ENCODE assay signal across 1 cellular context in genomic region chrX:41664307-41665299, GRCh38.
TF ChIP-seq lines count a peak whose summit lies in the region.

No MANE protein-coding gene starts in this region.

TF ChIP-seq in GM23338, 12 proteins besides CTCF, POLR2A, EP300 and RAD21:
- TF ChIP-seq, protein P1, sequence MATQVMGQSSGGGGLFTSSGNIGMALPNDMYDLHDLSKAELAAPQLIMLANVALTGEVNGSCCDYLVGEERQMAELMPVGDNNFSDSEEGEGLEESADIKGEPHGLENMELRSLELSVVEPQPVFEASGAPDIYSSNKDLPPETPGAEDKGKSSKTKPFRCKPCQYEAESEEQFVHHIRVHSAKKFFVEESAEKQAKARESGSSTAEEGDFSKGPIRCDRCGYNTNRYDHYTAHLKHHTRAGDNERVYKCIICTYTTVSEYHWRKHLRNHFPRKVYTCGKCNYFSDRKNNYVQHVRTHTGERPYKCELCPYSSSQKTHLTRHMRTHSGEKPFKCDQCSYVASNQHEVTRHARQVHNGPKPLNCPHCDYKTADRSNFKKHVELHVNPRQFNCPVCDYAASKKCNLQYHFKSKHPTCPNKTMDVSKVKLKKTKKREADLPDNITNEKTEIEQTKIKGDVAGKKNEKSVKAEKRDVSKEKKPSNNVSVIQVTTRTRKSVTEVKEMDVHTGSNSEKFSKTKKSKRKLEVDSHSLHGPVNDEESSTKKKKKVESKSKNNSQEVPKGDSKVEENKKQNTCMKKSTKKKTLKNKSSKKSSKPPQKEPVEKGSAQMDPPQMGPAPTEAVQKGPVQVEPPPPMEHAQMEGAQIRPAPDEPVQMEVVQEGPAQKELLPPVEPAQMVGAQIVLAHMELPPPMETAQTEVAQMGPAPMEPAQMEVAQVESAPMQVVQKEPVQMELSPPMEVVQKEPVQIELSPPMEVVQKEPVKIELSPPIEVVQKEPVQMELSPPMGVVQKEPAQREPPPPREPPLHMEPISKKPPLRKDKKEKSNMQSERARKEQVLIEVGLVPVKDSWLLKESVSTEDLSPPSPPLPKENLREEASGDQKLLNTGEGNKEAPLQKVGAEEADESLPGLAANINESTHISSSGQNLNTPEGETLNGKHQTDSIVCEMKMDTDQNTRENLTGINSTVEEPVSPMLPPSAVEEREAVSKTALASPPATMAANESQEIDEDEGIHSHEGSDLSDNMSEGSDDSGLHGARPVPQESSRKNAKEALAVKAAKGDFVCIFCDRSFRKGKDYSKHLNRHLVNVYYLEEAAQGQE (IDR thresholded peaks at IDR 0.05; ENCODE audit: unreplicated experiment) = no peak
- no peak for TF ChIP-seq EZH2phosphoT487 (IDR thresholded peaks at IDR 0.05; ENCODE audit: unreplicated experiment)
- TF ChIP-seq STAT1 (IDR thresholded peaks at IDR 0.05; ENCODE audit: unreplicated experiment) = no peak
- TF ChIP-seq, protein P2, sequence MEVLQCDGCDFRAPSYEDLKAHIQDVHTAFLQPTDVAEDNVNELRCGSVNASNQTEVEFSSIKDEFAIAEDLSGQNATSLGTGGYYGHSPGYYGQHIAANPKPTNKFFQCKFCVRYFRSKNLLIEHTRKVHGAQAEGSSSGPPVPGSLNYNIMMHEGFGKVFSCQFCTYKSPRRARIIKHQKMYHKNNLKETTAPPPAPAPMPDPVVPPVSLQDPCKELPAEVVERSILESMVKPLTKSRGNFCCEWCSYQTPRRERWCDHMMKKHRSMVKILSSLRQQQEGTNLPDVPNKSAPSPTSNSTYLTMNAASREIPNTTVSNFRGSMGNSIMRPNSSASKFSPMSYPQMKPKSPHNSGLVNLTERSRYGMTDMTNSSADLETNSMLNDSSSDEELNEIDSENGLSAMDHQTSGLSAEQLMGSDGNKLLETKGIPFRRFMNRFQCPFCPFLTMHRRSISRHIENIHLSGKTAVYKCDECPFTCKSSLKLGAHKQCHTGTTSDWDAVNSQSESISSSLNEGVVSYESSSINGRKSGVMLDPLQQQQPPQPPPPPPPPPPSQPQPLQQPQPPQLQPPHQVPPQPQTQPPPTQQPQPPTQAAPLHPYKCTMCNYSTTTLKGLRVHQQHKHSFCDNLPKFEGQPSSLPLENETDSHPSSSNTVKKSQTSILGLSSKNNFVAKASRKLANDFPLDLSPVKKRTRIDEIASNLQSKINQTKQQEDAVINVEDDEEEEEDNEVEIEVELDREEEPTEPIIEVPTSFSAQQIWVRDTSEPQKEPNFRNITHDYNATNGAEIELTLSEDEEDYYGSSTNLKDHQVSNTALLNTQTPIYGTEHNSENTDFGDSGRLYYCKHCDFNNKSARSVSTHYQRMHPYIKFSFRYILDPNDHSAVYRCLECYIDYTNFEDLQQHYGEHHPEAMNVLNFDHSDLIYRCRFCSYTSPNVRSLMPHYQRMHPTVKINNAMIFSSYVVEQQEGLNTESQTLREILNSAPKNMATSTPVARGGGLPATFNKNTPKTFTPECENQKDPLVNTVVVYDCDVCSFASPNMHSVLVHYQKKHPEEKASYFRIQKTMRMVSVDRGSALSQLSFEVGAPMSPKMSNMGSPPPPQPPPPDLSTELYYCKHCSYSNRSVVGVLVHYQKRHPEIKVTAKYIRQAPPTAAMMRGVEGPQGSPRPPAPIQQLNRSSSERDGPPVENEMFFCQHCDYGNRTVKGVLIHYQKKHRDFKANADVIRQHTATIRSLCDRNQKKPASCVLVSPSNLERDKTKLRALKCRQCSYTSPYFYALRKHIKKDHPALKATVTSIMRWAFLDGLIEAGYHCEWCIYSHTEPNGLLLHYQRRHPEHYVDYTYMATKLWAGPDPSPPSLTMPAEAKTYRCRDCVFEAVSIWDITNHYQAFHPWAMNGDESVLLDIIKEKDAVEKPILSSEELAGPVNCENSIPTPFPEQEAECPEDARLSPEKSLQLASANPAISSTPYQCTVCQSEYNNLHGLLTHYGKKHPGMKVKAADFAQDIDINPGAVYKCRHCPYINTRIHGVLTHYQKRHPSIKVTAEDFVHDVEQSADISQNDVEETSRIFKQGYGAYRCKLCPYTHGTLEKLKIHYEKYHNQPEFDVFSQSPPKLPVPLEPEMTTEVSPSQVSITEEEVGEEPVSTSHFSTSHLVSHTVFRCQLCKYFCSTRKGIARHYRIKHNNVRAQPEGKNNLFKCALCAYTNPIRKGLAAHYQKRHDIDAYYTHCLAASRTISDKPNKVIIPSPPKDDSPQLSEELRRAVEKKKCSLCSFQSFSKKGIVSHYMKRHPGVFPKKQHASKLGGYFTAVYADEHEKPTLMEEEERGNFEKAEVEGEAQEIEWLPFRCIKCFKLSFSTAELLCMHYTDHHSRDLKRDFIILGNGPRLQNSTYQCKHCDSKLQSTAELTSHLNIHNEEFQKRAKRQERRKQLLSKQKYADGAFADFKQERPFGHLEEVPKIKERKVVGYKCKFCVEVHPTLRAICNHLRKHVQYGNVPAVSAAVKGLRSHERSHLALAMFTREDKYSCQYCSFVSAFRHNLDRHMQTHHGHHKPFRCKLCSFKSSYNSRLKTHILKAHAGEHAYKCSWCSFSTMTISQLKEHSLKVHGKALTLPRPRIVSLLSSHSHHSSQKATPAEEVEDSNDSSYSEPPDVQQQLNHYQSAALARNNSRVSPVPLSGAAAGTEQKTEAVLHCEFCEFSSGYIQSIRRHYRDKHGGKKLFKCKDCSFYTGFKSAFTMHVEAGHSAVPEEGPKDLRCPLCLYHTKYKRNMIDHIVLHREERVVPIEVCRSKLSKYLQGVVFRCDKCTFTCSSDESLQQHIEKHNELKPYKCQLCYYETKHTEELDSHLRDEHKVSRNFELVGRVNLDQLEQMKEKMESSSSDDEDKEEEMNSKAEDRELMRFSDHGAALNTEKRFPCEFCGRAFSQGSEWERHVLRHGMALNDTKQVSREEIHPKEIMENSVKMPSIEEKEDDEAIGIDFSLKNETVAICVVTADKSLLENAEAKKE (CRISPR knock-in tag; IDR thresholded peaks at IDR 0.05) = no peak
- TF ChIP-seq POLR2AphosphoS5 (IDR thresholded peaks at IDR 0.05; ENCODE audit: low read depth) = no peak
- no peak for TF ChIP-seq NANOG (IDR thresholded peaks at IDR 0.05; ENCODE audit: borderline replicate concordance)
- TF ChIP-seq ETS1 (IDR thresholded peaks at IDR 0.05) = no peak
- no peak for TF ChIP-seq CREB1 (CRISPR knock-in tag; IDR thresholded peaks at IDR 0.05; ENCODE audit: low read depth)
- no peak for TF ChIP-seq JUNB (IDR thresholded peaks at IDR 0.05; ENCODE audit: unreplicated experiment)
